Comparison of ENCODE assay signal across 8 cellular contexts in genomic region chr12:6689000-6689882, GRCh38.
DNase-seq lines count a peak whose midpoint lies in the region; ATAC-seq and FAIRE-seq lines count a peak whose summit lies in the region.

Gene ZNF384 (minus strand): TSS chr12:6689375. CDS start chr12:6679520, 9,855 bp downstream.

- no peaks in the 10 kb centered on the region for H3K27me3 Mint-ChIP-seq in effector memory CD8-positive, alpha-beta T cell

- peak; percentile 71 for ATAC-seq in GM21367 (IDR thresholded peaks at IDR 0.05; ENCODE audit: unreplicated experiment)
- ATAC-seq in effector memory CD8-positive, alpha-beta T cell (replicated peaks) = peak; percentile 79

- H3K9me3 Mint-ChIP-seq in effector memory CD8-positive, alpha-beta T cell = no peaks in the 10 kb centered on the region

- DNase-seq in COLO829 (ENCODE audit: low spot score) (peak; percentile 97), HTR-8/SVneo (ENCODE audit: insufficient read length, low spot score) (peak; percentile 100), NOMO-1 treated with dmso at 0.1 percent for 144 hours (lab: John Stamatoyannopoulos, UW; ENCODE audit: unreplicated experiment) (peak; percentile 99), medulla oblongata (ENCODE audit: extremely low spot score) (peak; percentile 100)
- DNase-seq in activated CD8-positive, alpha-beta memory T cell treated with anti-CD3 and anti-CD28 coated beads for 48 hours (ENCODE audit: low read depth in 2 of 3, low spot score in 2 of 3) = peak; percentile 68 to 90 (median 87)
- peak; percentile 92 for DNase-seq in effector memory CD8-positive, alpha-beta T cell
- peak; percentile 91 for DNase-seq in stimulated activated CD8-positive, alpha-beta memory T cell treated with anti-CD3 and anti-CD28 coated beads, Interleukin-12 subunit alpha, Interleukin-12 subunit beta, amount 100 ng/mL, for 1 hour (ENCODE audit: low read depth)

- FAIRE-seq in HTR-8/SVneo (lab: Jason Lieb, UNC) = no peak

- peaks cover 46 to 59% of the 10 kb centered on the region in 2 donors for H3K4me1 Mint-ChIP-seq in effector memory CD8-positive, alpha-beta T cell (ENCODE audit: low read depth in 2 of 2)

- peak within 1 kb of the TSS; percentile 92 to 94 for H3K27ac Mint-ChIP-seq in effector memory CD8-positive, alpha-beta T cell

- peaks cover 23% of the 10 kb centered on the region for H3K36me3 Mint-ChIP-seq in effector memory CD8-positive, alpha-beta T cell (ENCODE audit: insufficient read depth)

- H3K4me3 Mint-ChIP-seq in effector memory CD8-positive, alpha-beta T cell = peak within 1 kb of the TSS; percentile 81 to 89

Comparison
In these comparisons a context has a peak if more than half of its experiments do, and no peak if none do; other contexts are left out.
1. Peak in every context shown above with its lines: DNase-seq and ATAC-seq.